ENCODE assay signal across 17 cellular contexts in genomic region chr2:233217892-233218377, GRCh38. TPM values are rescaled to one million over a fixed set of nuclear protein-coding genes. Genes with fewer than 3 reads are reported as not detected.
DNase-seq lines count a peak whose midpoint lies in the region; FAIRE-seq and TF ChIP-seq lines count a peak whose summit lies in the region.
"Had no signal": no experiment of that assay in that cellular context is flagged by ENCODE, and none has a peak within 500 bp of the region (broad histone marks: within the 10 kb centered on the region; RNA-seq: fewer than 3 reads in every experiment).

No MANE protein-coding gene starts in this region.

- no peaks in the 10 kb centered on the region for H3K9me3 ChIP-seq in HEK293 (ENCODE audit: control insufficient read depth, insufficient read depth, low read depth, low read length)
- H3K9me3 ChIP-seq in keratinocyte (ENCODE audit: control insufficient read depth, low read depth, low read length), result no peaks in the 10 kb centered on the region
- H3K9me3 ChIP-seq in Peyer's patch, result no peaks in the 10 kb centered on the region
- H3K9me3 ChIP-seq: heart left ventricle, mucosa of descending colon, neutrophil had no signal

- H3K27me3 ChIP-seq in keratinocyte (ENCODE audit: control insufficient read depth, extremely low read depth, insufficient read depth, low read length) (no peaks in the 10 kb centered on the region), Peyer's patch (no peaks in the 10 kb centered on the region)
- H3K27me3 ChIP-seq: heart left ventricle, neutrophil had no signal

- no peak overlapping the region for H3K9ac ChIP-seq in keratinocyte (ENCODE audit: control insufficient read depth, extremely low read depth, insufficient read depth, low read length)

- peak; percentile 57 for DNase-seq in NCI-H2171 treated with DMSO at 0.1 percent for 48 hours (lab: John Stamatoyannopoulos, UW)
- peak; percentile 11 for DNase-seq in amniotic epithelial cell (ENCODE audit: low read depth)
- no peak for DNase-seq in keratinocyte (ENCODE audit: low read depth, low spot score)
- DNase-seq in Peyer's patch, result no peak
- DNase-seq in type B pancreatic cell (ENCODE audit: extremely low spot score, unreplicated experiment), result no peak
- no peak for DNase-seq in stimulated activated CD4-positive, alpha-beta T cell treated with anti-CD3 and anti-CD28 coated beads, Interleukin-15, amount 100 ng/mL, for 24 hours
- DNase-seq in NCI-H345 treated with DMSO at 0.1 percent for 48 hours (lab: John Stamatoyannopoulos, UW; ENCODE audit: unreplicated experiment), result no peak
- DNase-seq: activated CD4-positive, alpha-beta T cell treated with anti-CD3 and anti-CD28 coated beads for 48 hours; effector memory CD8-positive, alpha-beta T cell; heart left ventricle; mucosa of descending colon; NCI-H187; NCI-H446 treated with DMSO at 0.1 percent for 48 hours had no signal

- no peak overlapping the region for H3K27ac ChIP-seq in HEK293 (ENCODE audit: extremely low read depth, low read depth, low read length)
- no peak overlapping the region for H3K27ac ChIP-seq in keratinocyte (ENCODE audit: control insufficient read depth, insufficient read depth, low read length)
- no peak overlapping the region for H3K27ac ChIP-seq in Peyer's patch
- H3K27ac ChIP-seq: heart left ventricle, neutrophil had no signal

- H3K36me3 ChIP-seq in HEK293 (ENCODE audit: control insufficient read depth in 2 of 2, insufficient read depth in 1 of 2, low read length in 2 of 2) (no peaks in the 10 kb centered on the region), keratinocyte (ENCODE audit: control insufficient read depth in 2 of 2, extremely low read depth in 1 of 2, insufficient read depth in 2 of 2, low read length in 2 of 2) (no peaks in the 10 kb centered on the region), Peyer's patch (no peaks in the 10 kb centered on the region)
- H3K36me3 ChIP-seq: heart left ventricle had no signal

- CTCF ChIA-PET in HEK293 (lab: Yijun Ruan, JAX), result interaction anchor here (0.5 kb wide), 1 partner anchor 88 kb away, joined by 3 read pairs; no protein-coding TSS in a partner anchor

- TF ChIP-seq CTCF in HEK293 (tag by site-specific recombination; IDR thresholded peaks at IDR 0.05) (no peak), keratinocyte (optimal IDR thresholded peaks at IDR 0.05 in 1 of 3, IDR thresholded peaks at IDR 0.05 in 1 of 3, conservative IDR thresholded peaks at IDR 0.05 in 1 of 3; ENCODE audit: extremely low read depth in 1 of 3, insufficient read depth in 2 of 3, low read length in 3 of 3) (no peak), Peyer's patch (IDR thresholded peaks at IDR 0.05) (no peak), type B pancreatic cell (conservative IDR thresholded peaks at IDR 0.05) (no peak)

- peaks cover 6% of the 10 kb centered on the region for H3K27me3 Mint-ChIP-seq in type B pancreatic cell
- H3K27me3 Mint-ChIP-seq: effector memory CD8-positive, alpha-beta T cell had no signal

- H3K9me1 ChIP-seq in keratinocyte (ENCODE audit: control insufficient read depth, extremely low read depth, insufficient read depth, low read length), result no peaks in the 10 kb centered on the region

- H3K79me2 ChIP-seq in keratinocyte (ENCODE audit: control insufficient read depth, insufficient read depth, low read length), result no peaks in the 10 kb centered on the region

- H3K4me1 ChIP-seq in HEK293 (ENCODE audit: control insufficient read depth, insufficient read depth, low read length), result no peaks in the 10 kb centered on the region
- H3K4me1 ChIP-seq in keratinocyte (ENCODE audit: control insufficient read depth, extremely low read depth, insufficient read depth, low read length), result peaks cover 2% of the 10 kb centered on the region
- H3K4me1 ChIP-seq in Peyer's patch, result no peaks in the 10 kb centered on the region
- H3K4me1 ChIP-seq: heart left ventricle had no signal

- H3K36me3 Mint-ChIP-seq in type B pancreatic cell, result peaks cover 3% of the 10 kb centered on the region
- H3K36me3 Mint-ChIP-seq: activated naive CD4-positive, alpha-beta T cell treated with anti-CD3 and anti-CD28 coated beads, Interleukin-2, amount 50 U/mL, for 72 hours had no signal

- H3K4me3 ChIP-seq in HEK293 (ENCODE audit: low read depth, low read length), result no peak overlapping the region
- H3K4me3 ChIP-seq in keratinocyte (ENCODE audit: control insufficient read depth in 2 of 3, extremely low read depth in 1 of 3, insufficient read depth in 2 of 3, low read depth in 1 of 3, low read length in 3 of 3), result no peak overlapping the region
- no peak overlapping the region for H3K4me3 ChIP-seq in Peyer's patch
- H3K4me3 ChIP-seq: heart left ventricle, mucosa of descending colon had no signal

- H3K4me1 Mint-ChIP-seq in type B pancreatic cell (ENCODE audit: unreplicated experiment), result no peaks in the 10 kb centered on the region

- peak overlapping the region; percentile 58 for H2AFZ ChIP-seq in keratinocyte (ENCODE audit: control insufficient read depth, low read length)

- TF ChIP-seq POLR2A in Peyer's patch (IDR thresholded peaks at IDR 0.05), result no peak

- H3K27ac Mint-ChIP-seq in type B pancreatic cell, result no peak overlapping the region

- no peak overlapping the region for H3K4me3 Mint-ChIP-seq in type B pancreatic cell
- H3K4me3 Mint-ChIP-seq: effector memory CD8-positive, alpha-beta T cell had no signal

- no peak for FAIRE-seq in keratinocyte (lab: Jason Lieb, UNC)
- FAIRE-seq: TTC549 had no signal

- POLR2A ChIA-PET in HEK293 (lab: Yijun Ruan, JAX), result no interaction called here

- dilution Hi-C loops in keratinocyte (cut with MboI; ENCODE audit: extremely low pct_ligation_motif_present, low sequenced_read_pairs), result no loop called here

- peaks cover 4% of the 10 kb centered on the region for H3K9me3 Mint-ChIP-seq in type B pancreatic cell
- H3K9me3 Mint-ChIP-seq: activated naive CD4-positive, alpha-beta T cell treated with anti-CD3 and anti-CD28 coated beads, Interleukin-2, amount 50 U/mL, for 72 hours; effector memory CD8-positive, alpha-beta T cell had no signal

- H3K4me2 ChIP-seq in keratinocyte (ENCODE audit: control insufficient read depth, extremely low read depth, insufficient read depth, low read depth, low read length), result no peak overlapping the region

- no peaks in the 10 kb centered on the region for H4K20me1 ChIP-seq in keratinocyte (ENCODE audit: control insufficient read depth, extremely low read depth, insufficient read depth, low read length)

TF ChIP-seq in HEK293, 187 proteins besides CTCF, POLR2A, EP300 and RAD21:
- TF ChIP-seq, protein P1, sequence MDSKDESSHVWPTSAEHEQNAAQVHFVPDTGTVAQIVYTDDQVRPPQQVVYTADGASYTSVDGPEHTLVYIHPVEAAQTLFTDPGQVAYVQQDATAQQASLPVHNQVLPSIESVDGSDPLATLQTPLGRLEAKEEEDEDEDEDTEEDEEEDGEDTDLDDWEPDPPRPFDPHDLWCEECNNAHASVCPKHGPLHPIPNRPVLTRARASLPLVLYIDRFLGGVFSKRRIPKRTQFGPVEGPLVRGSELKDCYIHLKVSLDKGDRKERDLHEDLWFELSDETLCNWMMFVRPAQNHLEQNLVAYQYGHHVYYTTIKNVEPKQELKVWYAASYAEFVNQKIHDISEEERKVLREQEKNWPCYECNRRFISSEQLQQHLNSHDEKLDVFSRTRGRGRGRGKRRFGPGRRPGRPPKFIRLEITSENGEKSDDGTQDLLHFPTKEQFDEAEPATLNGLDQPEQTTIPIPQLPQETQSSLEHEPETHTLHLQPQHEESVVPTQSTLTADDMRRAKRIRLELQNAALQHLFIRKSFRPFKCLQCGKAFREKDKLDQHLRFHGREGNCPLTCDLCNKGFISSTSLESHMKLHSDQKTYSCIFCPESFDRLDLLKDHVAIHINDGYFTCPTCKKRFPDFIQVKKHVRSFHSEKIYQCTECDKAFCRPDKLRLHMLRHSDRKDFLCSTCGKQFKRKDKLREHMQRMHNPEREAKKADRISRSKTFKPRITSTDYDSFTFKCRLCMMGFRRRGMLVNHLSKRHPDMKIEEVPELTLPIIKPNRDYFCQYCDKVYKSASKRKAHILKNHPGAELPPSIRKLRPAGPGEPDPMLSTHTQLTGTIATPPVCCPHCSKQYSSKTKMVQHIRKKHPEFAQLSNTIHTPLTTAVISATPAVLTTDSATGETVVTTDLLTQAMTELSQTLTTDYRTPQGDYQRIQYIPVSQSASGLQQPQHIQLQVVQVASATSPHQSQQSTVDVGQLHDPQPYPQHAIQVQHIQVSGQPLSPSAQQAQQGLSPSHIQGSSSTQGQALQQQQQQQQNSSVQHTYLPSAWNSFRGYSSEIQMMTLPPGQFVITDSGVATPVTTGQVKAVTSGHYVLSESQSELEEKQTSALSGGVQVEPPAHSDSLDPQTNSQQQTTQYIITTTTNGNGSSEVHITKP (tag by site-specific recombination; IDR thresholded peaks at IDR 0.05), result peak; percentile 37; the same call in 1 of the 2 replicates
- TF ChIP-seq ZSCAN30 (tag by site-specific recombination; IDR thresholded peaks at IDR 0.05), result no peak
- no peak for TF ChIP-seq BCL11B (tag by site-specific recombination; IDR thresholded peaks at IDR 0.05; ENCODE audit: low read depth)
- TF ChIP-seq ZNF394 (tag by site-specific recombination; IDR thresholded peaks at IDR 0.05; ENCODE audit: borderline replicate concordance), result no peak

RNA-seq across cellular contexts. Expression of gene ATG16L1, which starts 33.5 kb away (rescaled TPM):
- polyA plus RNA-seq in keratinocyte, result 33.1 to 38.5 TPM (median 34.1 TPM) in 3 replicates
- 58.1 TPM for polyA plus RNA-seq in keratinocyte (2011; ENCODE audit: low read depth)
- 19.5 and 25.4 TPM in 2 replicates for polyA plus RNA-seq in keratinocyte (2011; cell fraction: cytosol; rRNA removed)
- polyA plus RNA-seq in keratinocyte (2011; cell fraction: nucleus; rRNA removed), result 58.8 and 70.9 TPM in 2 replicates
- polyA plus RNA-seq in keratinocyte (2012; ENCODE audit: low replicate concordance), result 17.9 and 20.1 TPM in 2 replicates
- 15.5 to 42.1 TPM (median 21.1 TPM) in 3 replicates for polyA minus RNA-seq in keratinocyte
- polyA minus RNA-seq in keratinocyte (2011; cell fraction: cytosol; rRNA and poly(A)+ RNA removed), result 26.1 TPM
- 30.6 and 41.3 TPM in 2 replicates for polyA minus RNA-seq in keratinocyte (2011; cell fraction: nucleus; rRNA and poly(A)+ RNA removed)
- total RNA-seq in Peyer's patch (100 to 1,000 TPM in 1 of 4 donors, 10 to 100 TPM in 3; 46.4 to 125 (median 58.4) TPM), type B pancreatic cell (ENCODE audit: low replicate concordance) (50.3 and 123 TPM in 2 replicates)

Comparison
In these comparisons a context has a peak if more than half of its experiments do, and no peak if none do; other contexts are left out.
1. DNase-seq: peak in NCI-H2171 treated with DMSO at 0.1 percent for 48 hours (single experiment) and amniotic epithelial cell (single experiment); none in keratinocyte (single experiment), Peyer's patch (0 of 3), type B pancreatic cell (single experiment), stimulated activated CD4-positive, alpha-beta T cell treated with anti-CD3 and anti-CD28 coated beads, Interleukin-15, amount 100 ng/mL, for 24 hours (single experiment) and NCI-H345 treated with DMSO at 0.1 percent for 48 hours (single experiment).